ENCODE assay signal across 34 cellular contexts in genomic region chr3:7146529-7146928, GRCh38.
"Had no signal": no experiment of that assay in that cellular context is flagged by ENCODE, and none has a peak within 500 bp of the region (broad histone marks: within the 10 kb centered on the region; RNA-seq: fewer than 3 reads in every experiment).

No MANE protein-coding gene starts in this region.

- H3K4me1 ChIP-seq: adrenal gland, body of pancreas, breast epithelium, Peyer's patch had no signal

- H3K9me3 ChIP-seq: adrenal gland, body of pancreas, breast epithelium, Peyer's patch had no signal

- H3K27ac ChIP-seq: adrenal gland, body of pancreas, breast epithelium, Peyer's patch, VCaP had no signal

- DNase-seq: activated B cell treated with CpG ODN at 0.5 μM for 24 hours; activated CD4-positive, alpha-beta memory T cell treated with anti-CD3 and anti-CD28 coated beads for 36 hours; activated CD4-positive, alpha-beta T cell treated with anti-CD3 and anti-CD28 coated beads for 4 hours; activated CD4-positive, alpha-beta T cell treated with anti-CD3 and anti-CD28 coated beads, Interleukin-2, amount 50 U/mL, for 1 hour; activated CD4-positive, CD25-positive, alpha-beta regulatory T cell treated with anti-CD3 and anti-CD28 coated beads, Interleukin-2, amount 50 U/mL, for 72 hours; activated CD8-positive, alpha-beta memory T cell treated with anti-CD3 and anti-CD28 coated beads, Interleukin-2, amount 50 U/mL, for 4 hours; activated gamma-delta T cell treated with Interleukin-2 at 50 U/mL for 16 hours; activated naive CD4-positive, alpha-beta T cell treated with anti-CD3 and anti-CD28 coated beads for 36 hours; activated T-cell treated with anti-CD3 and anti-CD28 coated beads for 4 hours; activated T-cell treated with anti-CD3 and anti-CD28 coated beads, Interleukin-2, amount 50 U/mL, for 4 hours; adrenal gland; body of pancreas; Karpas-422; NCI-H1105; NCI-H1417 treated with DMSO at 0.1 percent for 48 hours; NCI-H187 treated with DMSO at 0.1 percent for 48 hours; NCI-H2081 treated with DMSO at 0.1 percent for 48 hours; NCI-H226; NCI-H446 treated with DMSO at 0.1 percent for 48 hours; NCI-H526; NCI-H748 treated with DMSO at 0.1 percent for 48 hours; NK-92 treated with Interleukin-12 subunit alpha and Interleukin-12 subunit beta, amount 100 ng/mL, for 24 hours; PC-3; Peyer's patch; RPMI8226; SHP77 treated with DMSO at 0.1 percent for 48 hours; T-helper 1 cell; T-helper 2 cell; T-helper 9 cell had no signal

- H3K27ac Mint-ChIP-seq: activated B cell treated with CpG ODN at 0.5 μM for 24 hours; activated CD4-positive, alpha-beta memory T cell treated with anti-CD3 and anti-CD28 coated beads for 36 hours; activated naive CD4-positive, alpha-beta T cell treated with anti-CD3 and anti-CD28 coated beads for 36 hours; activated naive CD4-positive, alpha-beta T cell treated with anti-CD3 and anti-CD28 coated beads, Interleukin-2, amount 50 U/mL, for 72 hours; activated T-helper 1 cell treated with anti-CD3 and anti-CD28 coated beads, Interleukin-12 subunit alpha, Interleukin-12 subunit beta, Interleukin-2, Interleukin-4 antibody, amounts not matched to agents 30 ng/mL and 10 ng/mL and 1 ng/mL, durations not matched to agents 14 hours and 24 hours and 36 hours had no signal

- H3K36me3 Mint-ChIP-seq: activated CD4-positive, alpha-beta memory T cell treated with anti-CD3 and anti-CD28 coated beads for 36 hours; activated naive CD4-positive, alpha-beta T cell treated with anti-CD3 and anti-CD28 coated beads, Interleukin-2, amount 50 U/mL, for 72 hours had no signal

- H3K27me3 ChIP-seq: adrenal gland, body of pancreas, breast epithelium, Peyer's patch had no signal

- H3K4me1 Mint-ChIP-seq: activated B cell treated with CpG ODN at 0.5 μM for 24 hours had no signal

- H3K36me3 ChIP-seq: adrenal gland, breast epithelium, Peyer's patch had no signal

- H3K9me3 Mint-ChIP-seq: activated B cell treated with CpG ODN at 0.5 μM for 24 hours; activated CD4-positive, alpha-beta memory T cell treated with anti-CD3 and anti-CD28 coated beads for 36 hours; activated T-cell treated with anti-CD3 and anti-CD28 coated beads, Interleukin-2, amount 50 U/mL, for 4 hours; activated T-helper 1 cell treated with anti-CD3 and anti-CD28 coated beads, Interleukin-12 subunit alpha, Interleukin-12 subunit beta, Interleukin-2, Interleukin-4 antibody, amounts not matched to agents 30 ng/mL and 10 ng/mL and 1 ng/mL, durations not matched to agents 14 hours and 24 hours and 36 hours had no signal

- H3K4me3 Mint-ChIP-seq: activated B cell treated with CpG ODN at 0.5 μM for 24 hours; activated CD4-positive, alpha-beta memory T cell treated with anti-CD3 and anti-CD28 coated beads for 36 hours; activated naive CD4-positive, alpha-beta T cell treated with anti-CD3 and anti-CD28 coated beads for 36 hours; activated T-cell treated with anti-CD3 and anti-CD28 coated beads, Interleukin-2, amount 50 U/mL, for 4 hours; activated T-helper 1 cell treated with anti-CD3 and anti-CD28 coated beads, Interleukin-12 subunit alpha, Interleukin-12 subunit beta, Interleukin-2, Interleukin-4 antibody, amounts not matched to agents 30 ng/mL and 10 ng/mL and 1 ng/mL, durations not matched to agents 14 hours and 24 hours and 36 hours had no signal

- H3K27me3 Mint-ChIP-seq: activated B cell treated with CpG ODN at 0.5 μM for 24 hours; activated CD4-positive, alpha-beta memory T cell treated with anti-CD3 and anti-CD28 coated beads for 36 hours had no signal

- ATAC-seq: activated naive CD4-positive, alpha-beta T cell treated with anti-CD3 and anti-CD28 coated beads, Interleukin-2, amount 50 U/mL, for 72 hours; activated T-cell treated with anti-CD3 and anti-CD28 coated beads, Interleukin-2, amount 50 U/mL, for 4 hours; body of pancreas; PC-3; SK-N-SH treated with all-trans-retinoic acid at 6 μM for 48 hours had no signal

- H3K4me3 ChIP-seq: adrenal gland, body of pancreas, breast epithelium, Peyer's patch had no signal
